Comparison of ENCODE assay signal across 8 cellular contexts in genomic region chr12:124939428-124940142, GRCh38. TPM values are rescaled to one million over a fixed set of nuclear protein-coding genes. Genes with fewer than 3 reads are reported as not detected.
DNase-seq lines count a peak whose midpoint lies in the region; ATAC-seq, FAIRE-seq and TF ChIP-seq lines count a peak whose summit lies in the region.

No MANE protein-coding gene starts in this region.

- in situ Hi-C loops in astrocyte of the spinal cord (cut with HindIII; ENCODE audit: low sequenced_read_pairs) = no loop called here

- peaks cover 19% of the 10 kb centered on the region for H3K4me1 ChIP-seq in RWPE2 (ENCODE audit: insufficient read depth, poor library complexity, severe bottlenecking)

- H3K9me3 ChIP-seq in RWPE2 (ENCODE audit: severe bottlenecking) = no peaks in the 10 kb centered on the region

- no peaks in the 10 kb centered on the region for H3K27me3 ChIP-seq in RWPE2 (ENCODE audit: insufficient read depth, poor library complexity, severe bottlenecking)

- DNase-seq in GM12892 (ENCODE audit: insufficient read length) (no peak), RWPE2 (ENCODE audit: low spot score) (peak; percentile 87), astrocyte of the spinal cord (ENCODE audit: low read depth, low spot score) (peak; percentile 93), iPS-NIHi11 (ENCODE audit: low spot score) (peak; percentile 73), AML-193 (lab: John Stamatoyannopoulos, UW) (no peak), NCI-H345 (lab: John Stamatoyannopoulos, UW) (no peak)
- DNase-seq in stimulated activated CD4-positive, alpha-beta T cell treated with anti-CD3 and anti-CD28 coated beads, Interleukin-12 subunit alpha, Interleukin-12 subunit beta, amount 100 ng/mL, for 24 hours (ENCODE audit: low read depth in 2 of 2) = peak; percentile 84 to 89

- TF ChIP-seq CTCF in RWPE2 (IDR thresholded peaks at IDR 0.05; ENCODE audit: poor library complexity, severe bottlenecking) (peak; percentile 41), astrocyte of the spinal cord (IDR thresholded peaks at IDR 0.05; ENCODE audit: low read depth, low read length) (no peak)

- FAIRE-seq in GM12892 (lab: Jason Lieb, UNC) = peak; percentile 84

- H3K36me3 ChIP-seq in RWPE2 (ENCODE audit: low read depth) = no peaks in the 10 kb centered on the region

- ATAC-seq in HG02852 (IDR thresholded peaks at IDR 0.05; ENCODE audit: unreplicated experiment) = peak; percentile 66
- peak; percentile 74 for ATAC-seq in RWPE2 (ENCODE audit: low read depth)

- peak overlapping the region; percentile 33 for H3K4me3 ChIP-seq in RWPE2 (ENCODE audit: severe bottlenecking)
- peak overlapping the region; percentile 47 for H3K4me3 ChIP-seq in astrocyte of the spinal cord (ENCODE audit: low read depth, low read length)

- H3K27ac ChIP-seq in RWPE2 (ENCODE audit: poor library complexity, severe bottlenecking) = peak overlapping the region; percentile 100

- TF ChIP-seq POLR2A in GM12892 (IDR thresholded peaks at IDR 0.05; ENCODE audit: low read depth, low read length) = no peak

RNA-seq across cellular contexts. Expression of gene UBC, which starts 25.1 kb away (rescaled TPM):
- polyA plus RNA-seq in GM12892 (2012; ENCODE audit: missing spikeins) = 929 TPM

RNA-seq across cellular contexts. Expression of gene DHX37, which starts 49.3 kb away (rescaled TPM):
- polyA plus RNA-seq in GM12892 (2012; ENCODE audit: missing spikeins) = 10.7 TPM

RNA-seq across cellular contexts. Expression of gene BRI3BP, which starts 53.9 kb away (rescaled TPM):
- polyA plus RNA-seq in GM12892 (2012; ENCODE audit: missing spikeins) = 19.7 TPM

Comparison
In these comparisons a context has a peak if more than half of its experiments do, and no peak if none do; other contexts are left out.
1. DNase-seq: peak in RWPE2 (single experiment), astrocyte of the spinal cord (single experiment), iPS-NIHi11 (single experiment) and stimulated activated CD4-positive, alpha-beta T cell treated with anti-CD3 and anti-CD28 coated beads, Interleukin-12 subunit alpha, Interleukin-12 subunit beta, amount 100 ng/mL, for 24 hours (2 of 2); none in GM12892 (single experiment), AML-193 (0 of 2) and NCI-H345 (single experiment).